8 cellular contexts compared by ENCODE assay signal in genomic region chr17:17204041-17204591, GRCh38. TPM values are rescaled to one million over a fixed set of nuclear protein-coding genes. Genes with fewer than 3 reads are reported as not detected.
A peak's percentile ranks its signal among the peaks of the same experiment; 100 is the strongest.
DNase-seq lines count a peak whose midpoint lies in the region; ATAC-seq and TF ChIP-seq lines count a peak whose summit lies in the region.

No MANE protein-coding gene starts in this region.

- peak overlapping the region; percentile 87 for H3K27ac ChIP-seq in left ventricle myocardium inferior (replicated peaks)

- H3K9me3 ChIP-seq in left ventricle myocardium inferior (replicated peaks) = no peaks in the 10 kb centered on the region

- TF ChIP-seq CTCF in left ventricle myocardium inferior (IDR thresholded peaks at IDR 0.05; ENCODE audit: borderline replicate concordance) = no peak

- H3K27ac Mint-ChIP-seq in activated CD4-positive, alpha-beta memory T cell treated with anti-CD3 and anti-CD28 coated beads, Interleukin-2, amount 10 ng/mL, durations not matched to agents 7 days and 5 days = peak overlapping the region; percentile 73
- no peak overlapping the region for H3K27ac Mint-ChIP-seq in stimulated activated naive B cell treated with anti-CD40 and anti-IgM and Interleukin-4, amounts not matched to agents 10 μg/mL and 1 μg/mL and 100 μg/mL, for 72 hours

- POLR2A ChIA-PET in activated CD4-positive, alpha-beta memory T cell treated with anti-CD3 and anti-CD28 coated beads, Interleukin-2, amount 10 ng/mL, durations not matched to agents 7 days and 5 days (lab: Charles Lee) = interaction anchor here (1.3 to 6.3 kb wide), 5 partner anchors 9 to 31 kb away, joined by 3 to 49 read pairs (median 12); no protein-coding TSS in a partner anchor

- H3K36me3 ChIP-seq in left ventricle myocardium inferior = no peaks in the 10 kb centered on the region

- no peaks in the 10 kb centered on the region for H3K27me3 Mint-ChIP-seq in activated CD4-positive, alpha-beta memory T cell treated with anti-CD3 and anti-CD28 coated beads, Interleukin-2, amount 10 ng/mL, durations not matched to agents 7 days and 5 days
- H3K27me3 Mint-ChIP-seq in stimulated activated naive B cell treated with anti-CD40 and anti-IgM and Interleukin-4, amounts not matched to agents 10 μg/mL and 1 μg/mL and 100 μg/mL, for 72 hours = no peaks in the 10 kb centered on the region

- no peaks in the 10 kb centered on the region for H3K9me3 Mint-ChIP-seq in activated CD4-positive, alpha-beta memory T cell treated with anti-CD3 and anti-CD28 coated beads, Interleukin-2, amount 10 ng/mL, durations not matched to agents 7 days and 5 days
- H3K9me3 Mint-ChIP-seq in stimulated activated naive B cell treated with anti-CD40 and anti-IgM and Interleukin-4, amounts not matched to agents 10 μg/mL and 1 μg/mL and 100 μg/mL, for 72 hours = peaks cover 0 to 5% of the 10 kb centered on the region in 2 donors

- CTCF ChIA-PET in activated CD4-positive, alpha-beta memory T cell treated with anti-CD3 and anti-CD28 coated beads, Interleukin-2, amount 10 ng/mL, durations not matched to agents 7 days and 5 days (lab: Charles Lee) = interaction anchor here (1.1 kb wide), 1 partner anchor 26 kb away, joined by 3 read pairs; no protein-coding TSS in a partner anchor

- DNase-seq in NCI-H82 (lab: John Stamatoyannopoulos, UW) = peak; percentile 25
- no peak for DNase-seq in NCI-H82 treated with DMSO at 0.1 percent for 48 hours (lab: John Stamatoyannopoulos, UW; ENCODE audit: unreplicated experiment)
- DNase-seq in activated CD4-positive, alpha-beta memory T cell treated with anti-CD3 and anti-CD28 coated beads, Interleukin-2, amount 10 ng/mL, durations not matched to agents 7 days and 5 days = no peak
- peak; percentile 60 for DNase-seq in left ventricle myocardium inferior
- DNase-seq in stimulated activated naive B cell treated with anti-CD40 and anti-IgM and Interleukin-4, amounts not matched to agents 10 μg/mL and 1 μg/mL and 100 μg/mL, for 72 hours = no peak
- DNase-seq in NCI-H1694 treated with DMSO at 0.1 percent for 48 hours (lab: John Stamatoyannopoulos, UW) = no peak
- DNase-seq in activated CD8-positive, alpha-beta memory T cell treated with anti-CD3 and anti-CD28 coated beads for 24 hours = no peak

- peaks cover 23% of the 10 kb centered on the region for H3K36me3 Mint-ChIP-seq in activated CD4-positive, alpha-beta memory T cell treated with anti-CD3 and anti-CD28 coated beads, Interleukin-2, amount 10 ng/mL, durations not matched to agents 7 days and 5 days (ENCODE audit: low read depth)
- H3K36me3 Mint-ChIP-seq in stimulated activated naive B cell treated with anti-CD40 and anti-IgM and Interleukin-4, amounts not matched to agents 10 μg/mL and 1 μg/mL and 100 μg/mL, for 72 hours = peaks cover 29 to 43% of the 10 kb centered on the region in 2 donors

- H3K4me3 Mint-ChIP-seq in activated CD4-positive, alpha-beta memory T cell treated with anti-CD3 and anti-CD28 coated beads, Interleukin-2, amount 10 ng/mL, durations not matched to agents 7 days and 5 days = peak overlapping the region; percentile 83
- H3K4me3 Mint-ChIP-seq in stimulated activated naive B cell treated with anti-CD40 and anti-IgM and Interleukin-4, amounts not matched to agents 10 μg/mL and 1 μg/mL and 100 μg/mL, for 72 hours = peak overlapping the region; percentile 87 to 89

- no peaks in the 10 kb centered on the region for H3K27me3 ChIP-seq in left ventricle myocardium inferior (ENCODE audit: low read depth)

- intact Hi-C loops in left ventricle myocardium inferior (cut with micrococcal nuclease) = no loop called here

- peaks cover 65% of the 10 kb centered on the region for H3K4me1 ChIP-seq in left ventricle myocardium inferior

- no peak for ATAC-seq in stimulated activated naive B cell treated with anti-CD40 and anti-IgM and Interleukin-4, amounts not matched to agents 10 μg/mL and 1 μg/mL and 100 μg/mL, for 72 hours (replicated peaks)
- no peak for ATAC-seq in GM18861 (IDR thresholded peaks at IDR 0.05; ENCODE audit: unreplicated experiment)

- H3K4me1 Mint-ChIP-seq in activated CD4-positive, alpha-beta memory T cell treated with anti-CD3 and anti-CD28 coated beads, Interleukin-2, amount 10 ng/mL, durations not matched to agents 7 days and 5 days = peaks cover 31% of the 10 kb centered on the region
- H3K4me1 Mint-ChIP-seq in stimulated activated naive B cell treated with anti-CD40 and anti-IgM and Interleukin-4, amounts not matched to agents 10 μg/mL and 1 μg/mL and 100 μg/mL, for 72 hours = peaks cover 20 to 38% of the 10 kb centered on the region in 2 donors

- H3K4me3 ChIP-seq in left ventricle myocardium inferior = peak overlapping the region; percentile 68

RNA-seq across cellular contexts. Expression of gene PLD6, which starts 2.0 kb away (rescaled TPM):
- 1 to 10 TPM; 6.3 to 6.6 TPM for total RNA-seq in activated CD4-positive, alpha-beta memory T cell treated with anti-CD3 and anti-CD28 coated beads, Interleukin-2, amount 10 ng/mL, durations not matched to agents 7 days and 5 days
- 7.3 TPM for total RNA-seq in left ventricle myocardium inferior

RNA-seq across cellular contexts. Expression of gene FLCN, which starts 32.9 kb away (rescaled TPM):
- total RNA-seq in activated CD4-positive, alpha-beta memory T cell treated with anti-CD3 and anti-CD28 coated beads, Interleukin-2, amount 10 ng/mL, durations not matched to agents 7 days and 5 days = 10 to 100 TPM; 48.8 to 53.1 TPM
- total RNA-seq in left ventricle myocardium inferior = 46.6 TPM

Comparison
In these comparisons a context has a peak if more than half of its experiments do, and no peak if none do; other contexts are left out.
1. DNase-seq: peak in NCI-H82 (single experiment) and left ventricle myocardium inferior (single experiment); none in NCI-H82 treated with DMSO at 0.1 percent for 48 hours (single experiment), activated CD4-positive, alpha-beta memory T cell treated with anti-CD3 and anti-CD28 coated beads, Interleukin-2, amount 10 ng/mL, durations not matched to agents 7 days and 5 days (single experiment), stimulated activated naive B cell treated with anti-CD40 and anti-IgM and Interleukin-4, amounts not matched to agents 10 μg/mL and 1 μg/mL and 100 μg/mL, for 72 hours (single experiment), NCI-H1694 treated with DMSO at 0.1 percent for 48 hours (single experiment) and activated CD8-positive, alpha-beta memory T cell treated with anti-CD3 and anti-CD28 coated beads for 24 hours (single experiment).